Comparison of ENCODE assay signal across 22 cellular contexts in the genomic region with DNA sequence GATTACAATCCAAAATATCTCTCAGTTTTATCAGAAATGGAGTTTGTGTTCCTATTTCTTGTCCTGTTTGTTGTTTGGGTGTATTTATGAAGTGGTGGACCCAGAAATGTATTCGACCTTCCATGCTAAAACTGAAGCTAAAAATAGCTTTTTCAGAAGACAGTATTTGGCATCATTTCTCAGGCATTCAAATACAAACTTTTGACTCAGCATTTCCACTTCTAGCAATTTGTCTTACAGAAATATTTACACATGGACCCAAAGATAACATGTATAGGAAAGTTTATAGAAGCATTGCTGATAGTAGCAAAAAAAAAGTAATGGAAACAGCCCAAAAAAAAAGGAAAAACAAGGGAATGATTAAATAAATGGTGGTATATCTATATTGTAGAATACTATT.
DNase-seq lines count a peak whose midpoint lies in the region; ATAC-seq and TF ChIP-seq lines count a peak whose summit lies in the region.
"Had no signal": no experiment of that assay in that cellular context is flagged by ENCODE, and none has a peak within 500 bp of the region (broad histone marks: within the 10 kb centered on the region; RNA-seq: fewer than 3 reads in every experiment).

No MANE protein-coding gene starts in this region.

- no peaks in the 10 kb centered on the region for H3F3A ChIP-seq in GM23248 (ENCODE audit: insufficient read depth)

- intact Hi-C loops in heart left ventricle (cut with DNase I), result no loop called here

- no peak overlapping the region for H3K4me3 Mint-ChIP-seq in nephron progenitor cell
- H3K4me3 Mint-ChIP-seq: B cell, CD14-positive monocyte, H9 had no signal

- no peak overlapping the region for H2AFZ ChIP-seq in GM23248

- no peaks in the 10 kb centered on the region for H3K79me2 ChIP-seq in GM23248 (ENCODE audit: insufficient read depth)

- ATAC-seq in heart left ventricle, result no peak
- ATAC-seq: GM12878, HepG2, Panc1 had no signal

- no peaks in the 10 kb centered on the region for H3K9me3 ChIP-seq in GM23248 (ENCODE audit: low read depth)
- H3K9me3 ChIP-seq in heart left ventricle, result peaks cover 0 to 13% (median 0%) of the 10 kb centered on the region in 12 donors

- H3K27me3 Mint-ChIP-seq in nephron progenitor cell (ENCODE audit: low read depth, poor library complexity), result no peaks in the 10 kb centered on the region

- H3K4me3 ChIP-seq in GM23248 (no peak overlapping the region), heart left ventricle (no peak overlapping the region)
- H3K4me3 ChIP-seq: GM12878 had no signal

- H3K36me3 ChIP-seq in GM23248 (ENCODE audit: low read depth), result no peaks in the 10 kb centered on the region
- H3K36me3 ChIP-seq in heart left ventricle, result no peaks in the 10 kb centered on the region

- H3K27me3 ChIP-seq in GM23248 (replicated peaks; ENCODE audit: insufficient read depth) (no peaks in the 10 kb centered on the region), heart left ventricle (no peaks in the 10 kb centered on the region)

- H3K27ac Mint-ChIP-seq in nephron progenitor cell, result peak overlapping the region; percentile 6
- H3K27ac Mint-ChIP-seq: B cell, CD14-positive monocyte, H9 had no signal

- H3K9ac ChIP-seq in GM23248, result no peak overlapping the region

- peaks cover 37% of the 10 kb centered on the region for H3K9me3 Mint-ChIP-seq in nephron progenitor cell
- H3K9me3 Mint-ChIP-seq: CD14-positive monocyte had no signal

- H3K4me2 ChIP-seq in GM23248 (ENCODE audit: unreplicated experiment), result no peak overlapping the region

- H3K27ac ChIP-seq in GM23248 (no peak overlapping the region), heart left ventricle (no peak overlapping the region)
- H3K27ac ChIP-seq: HL-60 had no signal

- peaks cover 64% of the 10 kb centered on the region for H3K36me3 Mint-ChIP-seq in nephron progenitor cell (ENCODE audit: low read depth)
- H3K36me3 Mint-ChIP-seq: CD14-positive monocyte had no signal

- no peaks in the 10 kb centered on the region for H3K4me1 Mint-ChIP-seq in nephron progenitor cell
- H3K4me1 Mint-ChIP-seq: B cell, CD14-positive monocyte, H9 had no signal

- in situ Hi-C loops in GM23248 (cut with MboI), result no loop called here

- no peak for TF ChIP-seq CTCF in nephron progenitor cell (IDR thresholded peaks at IDR 0.05)
- no peak for TF ChIP-seq CTCF in heart left ventricle (IDR thresholded peaks at IDR 0.05)

- no peaks in the 10 kb centered on the region for H3K9me2 ChIP-seq in GM23248 (ENCODE audit: insufficient read depth)

- H3K4me1 ChIP-seq in GM23248 (ENCODE audit: insufficient read depth) (no peaks in the 10 kb centered on the region), heart left ventricle (no peaks in the 10 kb centered on the region)

- peak; percentile 34 for DNase-seq in GM23248
- DNase-seq in astrocyte of the hippocampus (ENCODE audit: low read depth, low spot score), result peak; percentile 5
- peak; percentile 41 for DNase-seq in fibroblast of peridontal ligament (ENCODE audit: extremely low read depth)
- no peak for DNase-seq in nephron progenitor cell
- DNase-seq in activated CD4-positive, alpha-beta T cell treated with anti-CD3 and anti-CD28 coated beads for 4 hours, result no peak
- no peak for DNase-seq in NCI-H526 (lab: John Stamatoyannopoulos, UW)
- no peak for DNase-seq in heart left ventricle
- no peak for DNase-seq in activated effector memory CD4-positive, alpha-beta T cell treated with Interleukin-2 at 50 U/mL for 16 hours
- DNase-seq: DMS79 treated with DMSO at 0.1 percent for 48 hours; H9; KG1; NCI-H1092; NCI-H1436 treated with DMSO at 0.1 percent for 48 hours; NCI-H1930; NK-92 treated with Interleukin-12 subunit alpha and Interleukin-12 subunit beta, amount 100 ng/mL, for 24 hours; SIG-M5 had no signal

- WGBS in GM23248 (ENCODE audit: low coverage in 1 of 2, low lambda C conversion rate in 2 of 2, missing lambda C conversion rate in 2 of 2), 2 experiments, result 10 to 25% methylated on average over 1 of the region's 1 CpG
- WGBS in heart left ventricle, 4 donors, result 7 to 20% (median 14%) methylated on average over 1 of the region's 1 CpG

- TF ChIP-seq POLR2A in heart left ventricle (IDR thresholded peaks at IDR 0.05), result no peak

- no peaks in the 10 kb centered on the region for H4K20me1 ChIP-seq in GM23248 (ENCODE audit: insufficient read depth)

Comparison
In these comparisons a context has a peak if more than half of its experiments do, and no peak if none do; other contexts are left out.
1. DNase-seq: peak in GM23248 (single experiment), astrocyte of the hippocampus (single experiment) and fibroblast of peridontal ligament (single experiment); none in nephron progenitor cell (single experiment), activated CD4-positive, alpha-beta T cell treated with anti-CD3 and anti-CD28 coated beads for 4 hours (0 of 2), NCI-H526 (0 of 2), heart left ventricle (0 of 5) and activated effector memory CD4-positive, alpha-beta T cell treated with Interleukin-2 at 50 U/mL for 16 hours (single experiment).